Comparison of ENCODE assay signal across 16 cellular contexts in the genomic region with DNA sequence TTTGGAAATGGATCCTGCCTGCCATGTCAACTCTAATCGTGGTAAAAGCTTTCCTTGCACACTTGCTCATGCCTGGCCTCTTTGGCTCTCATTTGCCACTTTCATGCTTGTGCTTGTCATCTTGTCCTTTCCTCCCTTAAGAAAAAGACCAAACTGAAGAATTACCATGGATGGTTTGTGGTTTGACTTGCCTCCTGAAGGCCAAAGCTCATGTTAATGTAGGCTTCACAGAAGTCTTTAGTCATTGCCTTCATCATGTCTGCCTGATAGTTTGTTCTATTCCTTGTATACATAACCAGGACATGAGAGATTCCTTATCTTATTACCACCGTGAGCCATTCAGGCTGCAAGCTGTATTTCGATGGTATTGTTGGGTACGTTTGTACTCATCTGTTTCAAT. TPM values are rescaled to one million over a fixed set of nuclear protein-coding genes. Genes with fewer than 3 reads are reported as not detected.
DNase-seq lines count a peak whose midpoint lies in the region; ATAC-seq and TF ChIP-seq lines count a peak whose summit lies in the region.
"Had no signal": no experiment of that assay in that cellular context is flagged by ENCODE, and none has a peak within 500 bp of the region (broad histone marks: within the 10 kb centered on the region; RNA-seq: fewer than 3 reads in every experiment).

No MANE protein-coding gene starts in this region.

- no peaks in the 10 kb centered on the region for H3K9me3 Mint-ChIP-seq in glutamatergic neuron (ENCODE audit: unreplicated experiment)
- no peaks in the 10 kb centered on the region; the same call in 2 of the 3 replicates for H3K9me3 Mint-ChIP-seq in GM23338
- H3K9me3 Mint-ChIP-seq: activated naive CD4-positive, alpha-beta T cell treated with anti-CD3 and anti-CD28 coated beads, Interleukin-2, amount 50 U/mL, for 72 hours had no signal

- H3K27me3 ChIP-seq in PC-3 (ENCODE audit: low read length) = no peaks in the 10 kb centered on the region
- H3K27me3 ChIP-seq in sigmoid colon = no peaks in the 10 kb centered on the region
- peaks cover 16% of the 10 kb centered on the region for H3K27me3 ChIP-seq in GM23338 (ENCODE audit: insufficient read depth)
- H3K27me3 ChIP-seq: SJCRH30 had no signal

- CTCF ChIA-PET in PC-3 (lab: Charles Lee) = interaction anchor here (0.6 to 0.7 kb wide), 2 partner anchors 13 to 360 kb away, joined by 3 read pairs; no protein-coding TSS in a partner anchor

- H3K4me3 ChIP-seq in PC-3 (ENCODE audit: low read length) (no peak overlapping the region), fibroblast of villous mesenchyme (ENCODE audit: low read depth, low read length) (no peak overlapping the region), sigmoid colon (no peak overlapping the region), GM23338 (no peak overlapping the region)

- H3K36me3 Mint-ChIP-seq in glutamatergic neuron (ENCODE audit: unreplicated experiment) (no peaks in the 10 kb centered on the region), GM23338 (ENCODE audit: low read depth) (no peaks in the 10 kb centered on the region)
- H3K36me3 Mint-ChIP-seq: activated naive CD4-positive, alpha-beta T cell treated with anti-CD3 and anti-CD28 coated beads, Interleukin-2, amount 50 U/mL, for 72 hours; CD14-positive monocyte; IgD-negative memory B cell had no signal

- peak; percentile 74 for DNase-seq in EL
- DNase-seq in PC-3 = no peak
- peak; percentile 93 for DNase-seq in fibroblast of villous mesenchyme (ENCODE audit: low read depth)
- no peak for DNase-seq in sigmoid colon
- no peak for DNase-seq in glutamatergic neuron
- DNase-seq in GM23338 (ENCODE audit: low spot score) = no peak
- DNase-seq in ACHN = no peak
- DNase-seq: midbrain; NCI-H1436 treated with DMSO at 0.1 percent for 48 hours; SJCRH30; stimulated activated naive CD4-positive, alpha-beta T cell treated with Interleukin-2 at 50 U/mL for 16 hours; WERI-Rb-1 had no signal

- TF ChIP-seq POLR2A in sigmoid colon (IDR thresholded peaks at IDR 0.05) = no peak

- TF ChIP-seq CTCF in PC-3 (conservative IDR thresholded peaks at IDR 0.05; ENCODE audit: low read depth, low read length) (no peak), fibroblast of villous mesenchyme (IDR thresholded peaks at IDR 0.05; ENCODE audit: insufficient read depth, low read depth, low read length) (no peak), sigmoid colon (IDR thresholded peaks at IDR 0.05) (no peak), glutamatergic neuron (IDR thresholded peaks at IDR 0.05; ENCODE audit: partially characterized antibody, unreplicated experiment) (no peak), GM23338 (conservative IDR thresholded peaks at IDR 0.05; ENCODE audit: low read depth in 2 of 2) (no peak)

- peak overlapping the region; percentile 99 for H3K27ac ChIP-seq in PC-3 (ENCODE audit: low read length)
- H3K27ac ChIP-seq in sigmoid colon = peak overlapping the region in 3 of 4 donors; percentile 90 to 93 (median 92)
- no peak overlapping the region for H3K27ac ChIP-seq in GM23338 (ENCODE audit: low read depth)

- no peak overlapping the region for H3K9ac ChIP-seq in PC-3 (ENCODE audit: low read length)

- intact Hi-C loops in PC-3 (cut with micrococcal nuclease) = loop anchor here (5.0 kb wide), 1 partner anchor 81 kb away; no protein-coding TSS in a partner anchor
- intact Hi-C loops in sigmoid colon (cut with DNase I) = loop anchor here (5.0 kb wide), 1 partner anchor 279 kb away; no protein-coding TSS in a partner anchor

- no peak overlapping the region for H2AFZ ChIP-seq in PC-3 (ENCODE audit: low read length)
- H2AFZ ChIP-seq in GM23338 = no peak overlapping the region

- H3K79me2 ChIP-seq in PC-3 (ENCODE audit: low read length) (peaks cover 90% of the 10 kb centered on the region), GM23338 (replicated peaks; ENCODE audit: insufficient read depth) (peaks cover 100% of the 10 kb centered on the region)

- peaks cover 18% of the 10 kb centered on the region; the same call in 1 of the 2 replicates for H4K20me1 ChIP-seq in PC-3 (ENCODE audit: low read length)
- H4K20me1 ChIP-seq in GM23338 (replicated peaks; ENCODE audit: insufficient read depth) = peaks cover 87% of the 10 kb centered on the region

- in situ Hi-C loops in ACHN (cut with HindIII; ENCODE audit: low pct_ligation_motif_present, low pct_unique_long_range_greater_than_20kb, low sequenced_read_pairs) = no loop called here

- POLR2A ChIA-PET in PC-3 (lab: Charles Lee; ENCODE audit: unreplicated experiment) = interaction anchor here (0.5 kb wide), 1 partner anchor 79 kb away, joined by 5 read pairs; no protein-coding TSS in a partner anchor

- ATAC-seq in PC-3 = no peak
- ATAC-seq in GM23338 = no peak
- ATAC-seq in GM19351 (IDR thresholded peaks at IDR 0.05; ENCODE audit: unreplicated experiment) = no peak
- ATAC-seq: activated naive CD4-positive, alpha-beta T cell treated with anti-CD3 and anti-CD28 coated beads, Interleukin-2, amount 50 U/mL, for 72 hours had no signal

- WGBS in sigmoid colon, 2 donors = 61 to 68% methylated on average over 4 of the region's 4 CpGs

- H3K36me3 ChIP-seq in PC-3 (ENCODE audit: low read depth, low read length) = no peaks in the 10 kb centered on the region
- no peaks in the 10 kb centered on the region for H3K36me3 ChIP-seq in sigmoid colon
- H3K36me3 ChIP-seq in GM23338 (ENCODE audit: insufficient read depth) = no peaks in the 10 kb centered on the region
- H3K36me3 ChIP-seq: SJCRH30, WERI-Rb-1 had no signal

- peaks cover 3% of the 10 kb centered on the region for H3K27me3 Mint-ChIP-seq in glutamatergic neuron (ENCODE audit: unreplicated experiment)
- H3K27me3 Mint-ChIP-seq in GM23338 (ENCODE audit: insufficient read depth, low read depth, poor library complexity) = peaks cover 16% of the 10 kb centered on the region

- no peak overlapping the region for H3K4me3 Mint-ChIP-seq in glutamatergic neuron (ENCODE audit: unreplicated experiment)
- H3K4me3 Mint-ChIP-seq in GM23338 = no peak overlapping the region
- H3K4me3 Mint-ChIP-seq: IgD-negative memory B cell had no signal

- H3K9me3 ChIP-seq in PC-3 (ENCODE audit: low read length) = no peaks in the 10 kb centered on the region
- H3K9me3 ChIP-seq in sigmoid colon = no peaks in the 10 kb centered on the region
- H3K9me3 ChIP-seq: SJCRH30 had no signal

- H3K4me2 ChIP-seq in PC-3 (ENCODE audit: low read length) (no peak overlapping the region), GM23338 (no peak overlapping the region; the same call in 1 of the 2 replicates)

- peaks cover 20% of the 10 kb centered on the region for H3F3A ChIP-seq in PC-3 (ENCODE audit: low read length, unreplicated experiment)
- H3F3A ChIP-seq in GM23338 (replicated peaks; ENCODE audit: low read depth) = no peaks in the 10 kb centered on the region

- TF ChIP-seq EP300 in sigmoid colon (IDR thresholded peaks at IDR 0.05) = no peak

- H3K9me2 ChIP-seq in PC-3 (replicated peaks; ENCODE audit: low read length) = no peaks in the 10 kb centered on the region
- H3K9me2 ChIP-seq in GM23338 (ENCODE audit: insufficient read depth) = no peaks in the 10 kb centered on the region

- no TSS peak for BruUV-seq in PC-3 (replicated peaks; lab: Mats Ljungman, UMichigan)

- H3K27ac Mint-ChIP-seq in glutamatergic neuron (ENCODE audit: unreplicated experiment) = no peak overlapping the region
- no peak overlapping the region for H3K27ac Mint-ChIP-seq in GM23338
- H3K27ac Mint-ChIP-seq: activated naive CD4-positive, alpha-beta T cell treated with anti-CD3 and anti-CD28 coated beads, Interleukin-2, amount 50 U/mL, for 72 hours; CD14-positive monocyte; IgD-negative memory B cell had no signal

- H3K4me1 ChIP-seq in PC-3 (ENCODE audit: insufficient read depth, low read length) (peaks cover 83% of the 10 kb centered on the region), sigmoid colon (peaks cover 0 to 97% (median 87%) of the 10 kb centered on the region in 4 donors), GM23338 (ENCODE audit: insufficient read depth) (peaks cover 93% of the 10 kb centered on the region)

- H3K4me1 Mint-ChIP-seq in glutamatergic neuron (ENCODE audit: low read depth, unreplicated experiment) (peaks cover 55% of the 10 kb centered on the region), GM23338 (peaks cover 94% of the 10 kb centered on the region)

TF ChIP-seq in GM23338, 12 proteins besides CTCF, POLR2A, EP300 and RAD21 (continues in another document):
- no peak for TF ChIP-seq POLR2AphosphoS5 (IDR thresholded peaks at IDR 0.05; ENCODE audit: low read depth)
- TF ChIP-seq, protein P1, sequence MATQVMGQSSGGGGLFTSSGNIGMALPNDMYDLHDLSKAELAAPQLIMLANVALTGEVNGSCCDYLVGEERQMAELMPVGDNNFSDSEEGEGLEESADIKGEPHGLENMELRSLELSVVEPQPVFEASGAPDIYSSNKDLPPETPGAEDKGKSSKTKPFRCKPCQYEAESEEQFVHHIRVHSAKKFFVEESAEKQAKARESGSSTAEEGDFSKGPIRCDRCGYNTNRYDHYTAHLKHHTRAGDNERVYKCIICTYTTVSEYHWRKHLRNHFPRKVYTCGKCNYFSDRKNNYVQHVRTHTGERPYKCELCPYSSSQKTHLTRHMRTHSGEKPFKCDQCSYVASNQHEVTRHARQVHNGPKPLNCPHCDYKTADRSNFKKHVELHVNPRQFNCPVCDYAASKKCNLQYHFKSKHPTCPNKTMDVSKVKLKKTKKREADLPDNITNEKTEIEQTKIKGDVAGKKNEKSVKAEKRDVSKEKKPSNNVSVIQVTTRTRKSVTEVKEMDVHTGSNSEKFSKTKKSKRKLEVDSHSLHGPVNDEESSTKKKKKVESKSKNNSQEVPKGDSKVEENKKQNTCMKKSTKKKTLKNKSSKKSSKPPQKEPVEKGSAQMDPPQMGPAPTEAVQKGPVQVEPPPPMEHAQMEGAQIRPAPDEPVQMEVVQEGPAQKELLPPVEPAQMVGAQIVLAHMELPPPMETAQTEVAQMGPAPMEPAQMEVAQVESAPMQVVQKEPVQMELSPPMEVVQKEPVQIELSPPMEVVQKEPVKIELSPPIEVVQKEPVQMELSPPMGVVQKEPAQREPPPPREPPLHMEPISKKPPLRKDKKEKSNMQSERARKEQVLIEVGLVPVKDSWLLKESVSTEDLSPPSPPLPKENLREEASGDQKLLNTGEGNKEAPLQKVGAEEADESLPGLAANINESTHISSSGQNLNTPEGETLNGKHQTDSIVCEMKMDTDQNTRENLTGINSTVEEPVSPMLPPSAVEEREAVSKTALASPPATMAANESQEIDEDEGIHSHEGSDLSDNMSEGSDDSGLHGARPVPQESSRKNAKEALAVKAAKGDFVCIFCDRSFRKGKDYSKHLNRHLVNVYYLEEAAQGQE (IDR thresholded peaks at IDR 0.05; ENCODE audit: unreplicated experiment) = no peak

RNA-seq across cellular contexts. Expression of a gene that starts 17.3 kb away (rescaled TPM):
- 70.2 and 148 TPM in 2 replicates for total RNA-seq in PC-3 (2014; rRNA removed)
- total RNA-seq in fibroblast of villous mesenchyme = 209 and 244 TPM in 2 replicates
- 100 to 1,000 TPM; 155 to 200 (median 186) TPM for total RNA-seq in sigmoid colon
- 10 to 100 TPM in 1 of 3 donors, 1 to 10 TPM in 2; 3.2 to 14.0 (median 4.2) TPM for polyA plus RNA-seq in sigmoid colon
- 62.5 TPM for total RNA-seq in glutamatergic neuron (ENCODE audit: unreplicated experiment)
- 102 and 103 TPM in 2 replicates for total RNA-seq in GM23338 (2014; rRNA removed; shearing (Covaris generic))
- polyA plus RNA-seq in GM23338 (2016; fragmentation: Nextera tagmentation; extraction: Ambion mirVana) = 24.5 and 28.4 TPM in 2 replicates
- polyA plus RNA-seq: CD14-positive monocyte, IgD-negative memory B cell had no signal

Comparison
In these comparisons a context has a peak if more than half of its experiments do, and no peak if none do; other contexts are left out.
1. DNase-seq: peak in EL (single experiment) and fibroblast of villous mesenchyme (single experiment); none in PC-3 (single experiment), sigmoid colon (single experiment), glutamatergic neuron (single experiment), GM23338 (single experiment) and ACHN (single experiment).